Comparison of ENCODE assay signal across 7 cellular contexts in the genomic region with DNA sequence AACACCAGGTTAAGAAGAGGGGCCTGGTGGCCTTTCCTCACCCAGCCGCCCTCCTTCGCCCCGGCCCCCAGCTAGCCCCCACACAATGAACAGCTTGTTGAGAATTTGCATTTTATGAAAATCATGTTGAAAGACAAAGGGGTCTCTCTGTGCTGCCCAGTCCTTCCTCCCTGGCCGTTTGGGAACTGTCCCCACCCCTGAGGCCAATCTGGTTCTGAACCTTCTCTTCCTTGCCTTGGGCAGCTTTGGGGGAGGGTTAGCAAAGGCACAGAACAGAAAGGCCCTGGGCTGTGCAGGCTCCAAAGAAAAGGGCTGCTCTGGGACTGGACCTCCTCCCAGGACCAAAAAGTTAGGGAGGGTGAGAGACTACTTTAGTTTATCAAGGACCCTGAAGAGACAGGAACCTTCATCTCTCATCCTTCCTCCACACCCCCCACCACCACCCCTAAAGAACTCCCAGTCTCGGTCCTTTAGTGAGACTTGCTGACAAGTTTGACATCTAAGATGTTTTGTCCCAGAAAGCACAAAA. TPM values are rescaled to one million over a fixed set of nuclear protein-coding genes. Genes with fewer than 3 reads are reported as not detected.
A peak's percentile ranks its signal among the peaks of the same experiment; 100 is the strongest.
DNase-seq lines count a peak whose midpoint lies in the region; ATAC-seq and TF ChIP-seq lines count a peak whose summit lies in the region.

No MANE protein-coding gene starts in this region.

- no peak for TF ChIP-seq CTCF in kidney epithelial cell (IDR thresholded peaks at IDR 0.05; ENCODE audit: insufficient read depth, low read length, poor library complexity, severe bottlenecking)

- H3K27ac Mint-ChIP-seq in stimulated activated naive B cell treated with anti-CD40 and anti-IgM and Interleukin-4, amounts not matched to agents 10 μg/mL and 1 μg/mL and 100 μg/mL, for 72 hours, result peak overlapping the region; percentile 98

- H3K27me3 ChIP-seq in HUES6 (ENCODE audit: control insufficient read depth, insufficient read depth, low read length), result peaks cover 52% of the 10 kb centered on the region
- H3K27me3 ChIP-seq in adipocyte (replicated peaks; ENCODE audit: control insufficient read depth, insufficient read depth, low read length), result no peaks in the 10 kb centered on the region
- peaks cover 22% of the 10 kb centered on the region for H3K27me3 ChIP-seq in kidney epithelial cell (ENCODE audit: control insufficient read depth, insufficient read depth, low read length)

- H3K36me3 ChIP-seq in HUES6 (ENCODE audit: control insufficient read depth, insufficient read depth, low read length) (peaks cover 12% of the 10 kb centered on the region; the same call in 1 of the 2 replicates), adipocyte (ENCODE audit: control insufficient read depth, insufficient read depth, low read length, severe bottlenecking) (peaks cover under 1% of the 10 kb centered on the region), kidney epithelial cell (ENCODE audit: control insufficient read depth, insufficient read depth, low read length) (no peaks in the 10 kb centered on the region)

- DNase-seq in adipocyte (ENCODE audit: low read depth), result no peak
- DNase-seq in kidney epithelial cell (ENCODE audit: low read depth), result no peak
- no peak for DNase-seq in stimulated activated naive B cell treated with anti-CD40 and anti-IgM and Interleukin-4, amounts not matched to agents 10 μg/mL and 1 μg/mL and 100 μg/mL, for 72 hours
- no peak for DNase-seq in D341Med (ENCODE audit: low spot score)
- no peak for DNase-seq in HUDEP-2 (lab: John Stamatoyannopoulos, UW; ENCODE audit: unreplicated experiment in 76 of 76)

- no peaks in the 10 kb centered on the region for H3K27me3 Mint-ChIP-seq in stimulated activated naive B cell treated with anti-CD40 and anti-IgM and Interleukin-4, amounts not matched to agents 10 μg/mL and 1 μg/mL and 100 μg/mL, for 72 hours

- peaks cover 13 to 43% of the 10 kb centered on the region in 2 donors for H3K36me3 Mint-ChIP-seq in stimulated activated naive B cell treated with anti-CD40 and anti-IgM and Interleukin-4, amounts not matched to agents 10 μg/mL and 1 μg/mL and 100 μg/mL, for 72 hours

- H3K4me3 Mint-ChIP-seq in stimulated activated naive B cell treated with anti-CD40 and anti-IgM and Interleukin-4, amounts not matched to agents 10 μg/mL and 1 μg/mL and 100 μg/mL, for 72 hours, result peak overlapping the region; percentile 96 to 97

- no peak for ATAC-seq in stimulated activated naive B cell treated with anti-CD40 and anti-IgM and Interleukin-4, amounts not matched to agents 10 μg/mL and 1 μg/mL and 100 μg/mL, for 72 hours (replicated peaks)
- ATAC-seq in HG03159 (IDR thresholded peaks at IDR 0.05; ENCODE audit: unreplicated experiment), result no peak

- H3K9me3 ChIP-seq in HUES6 (ENCODE audit: control insufficient read depth, insufficient read depth, low read depth, low read length), result no peaks in the 10 kb centered on the region
- no peaks in the 10 kb centered on the region for H3K9me3 ChIP-seq in adipocyte (ENCODE audit: control insufficient read depth, low read length)

- H3K9me3 Mint-ChIP-seq in stimulated activated naive B cell treated with anti-CD40 and anti-IgM and Interleukin-4, amounts not matched to agents 10 μg/mL and 1 μg/mL and 100 μg/mL, for 72 hours, result no peaks in the 10 kb centered on the region

- no peak overlapping the region for H3K27ac ChIP-seq in HUES6 (ENCODE audit: low read depth, low read length)

- peaks cover 46 to 77% of the 10 kb centered on the region in 2 donors for H3K4me1 Mint-ChIP-seq in stimulated activated naive B cell treated with anti-CD40 and anti-IgM and Interleukin-4, amounts not matched to agents 10 μg/mL and 1 μg/mL and 100 μg/mL, for 72 hours

- H3K9ac ChIP-seq in HUES6 (ENCODE audit: low read length) (no peak overlapping the region), adipocyte (ENCODE audit: low read length) (peak overlapping the region; percentile 84)

- H3K4me3 ChIP-seq in HUES6 (ENCODE audit: low read depth, low read length) (peak overlapping the region; percentile 64), adipocyte (ENCODE audit: low read length) (peak overlapping the region; percentile 83), kidney epithelial cell (ENCODE audit: low read depth, low read length) (peak overlapping the region; percentile 56)

- peaks cover 39% of the 10 kb centered on the region for H3K4me1 ChIP-seq in HUES6 (ENCODE audit: control insufficient read depth, insufficient read depth, low read length)
- H3K4me1 ChIP-seq in adipocyte (ENCODE audit: control insufficient read depth, insufficient read depth, low read length), result peaks cover 33% of the 10 kb centered on the region

RNA-seq across cellular contexts. Expression of a gene that starts 1.3 kb away (rescaled TPM):
- total RNA-seq in kidney epithelial cell, result 3.4 and 5.1 TPM in 2 replicates

RNA-seq across cellular contexts. Expression of a gene that starts 43.2 kb away (rescaled TPM):
- 9.2 and 11.2 TPM in 2 replicates for total RNA-seq in kidney epithelial cell

RNA-seq across cellular contexts. Expression of a gene that starts 56.5 kb away (rescaled TPM):
- total RNA-seq in kidney epithelial cell, result 14.0 and 15.1 TPM in 2 replicates
